In genomic region chr10:118256825-118257570, GRCh38 we compare ENCODE assay signal across 14 cellular contexts.
"Had no signal": no experiment of that assay in that cellular context is flagged by ENCODE, and none has a peak within 500 bp of the region (broad histone marks: within the 10 kb centered on the region; RNA-seq: fewer than 3 reads in every experiment).

No MANE protein-coding gene starts in this region.

- H3K9me3 Mint-ChIP-seq: activated naive CD8-positive, alpha-beta T cell treated with anti-CD3 and anti-CD28 coated beads, Interleukin-2, amount 50 U/mL, for 24 hours; activated T-helper 1 cell treated with anti-CD3 and anti-CD28 coated beads, Interleukin-12 subunit alpha, Interleukin-12 subunit beta, Interleukin-2, Interleukin-4 antibody, amounts not matched to agents 30 ng/mL and 10 ng/mL and 1 ng/mL, durations not matched to agents 14 hours and 24 hours and 36 hours; mesothelial cell of epicardium had no signal

- H3K4me1 ChIP-seq: colonic mucosa, gastrocnemius medialis, heart right ventricle had no signal

- H3K4me1 Mint-ChIP-seq: activated naive CD8-positive, alpha-beta T cell treated with anti-CD3 and anti-CD28 coated beads, Interleukin-2, amount 50 U/mL, for 24 hours had no signal

- ATAC-seq: activated CD8-positive, alpha-beta T cell treated with anti-CD3 and anti-CD28 coated beads, Interleukin-2, amount 10 ng/mL, durations not matched to agents 7 days and 5 days; activated naive CD8-positive, alpha-beta T cell treated with anti-CD3 and anti-CD28 coated beads, Interleukin-2, amount 50 U/mL, for 24 hours; gastrocnemius medialis; heart right ventricle had no signal

- H3K36me3 Mint-ChIP-seq: mesothelial cell of epicardium had no signal

- H3K27ac ChIP-seq: colonic mucosa, gastrocnemius medialis, heart right ventricle, neutrophil had no signal

- H3K9me3 ChIP-seq: colonic mucosa, gastrocnemius medialis, heart right ventricle, neutrophil had no signal

- H3K4me3 Mint-ChIP-seq: activated CD8-positive, alpha-beta T cell treated with anti-CD3 and anti-CD28 coated beads, Interleukin-2, amount 10 ng/mL, durations not matched to agents 7 days and 5 days; activated naive CD8-positive, alpha-beta T cell treated with anti-CD3 and anti-CD28 coated beads, Interleukin-2, amount 50 U/mL, for 24 hours; activated T-helper 1 cell treated with anti-CD3 and anti-CD28 coated beads, Interleukin-12 subunit alpha, Interleukin-12 subunit beta, Interleukin-2, Interleukin-4 antibody, amounts not matched to agents 30 ng/mL and 10 ng/mL and 1 ng/mL, durations not matched to agents 14 hours and 24 hours and 36 hours; mesothelial cell of epicardium had no signal

- H3K27me3 ChIP-seq: colonic mucosa, gastrocnemius medialis had no signal

- H3K27ac Mint-ChIP-seq: activated CD8-positive, alpha-beta T cell treated with anti-CD3 and anti-CD28 coated beads, Interleukin-2, amount 10 ng/mL, durations not matched to agents 7 days and 5 days; activated naive CD8-positive, alpha-beta T cell treated with anti-CD3 and anti-CD28 coated beads, Interleukin-2, amount 50 U/mL, for 24 hours; activated T-helper 1 cell treated with anti-CD3 and anti-CD28 coated beads, Interleukin-12 subunit alpha, Interleukin-12 subunit beta, Interleukin-2, Interleukin-4 antibody, amounts not matched to agents 30 ng/mL and 10 ng/mL and 1 ng/mL, durations not matched to agents 14 hours and 24 hours and 36 hours; mesothelial cell of epicardium had no signal

- DNase-seq: activated CD4-positive, alpha-beta T cell treated with anti-CD3 and anti-CD28 coated beads for 4 hours; activated CD8-positive, alpha-beta T cell treated with anti-CD3 and anti-CD28 coated beads, Interleukin-2, amount 10 ng/mL, durations not matched to agents 7 days and 5 days; activated naive CD4-positive, alpha-beta T cell; activated naive CD8-positive, alpha-beta T cell treated with anti-CD3 and anti-CD28 coated beads, Interleukin-2, amount 50 U/mL, for 24 hours; colonic mucosa; effector CD8-positive, alpha-beta T cell; gastrocnemius medialis; heart right ventricle; right cardiac atrium; small intestine; T-helper 9 cell had no signal

- H3K36me3 ChIP-seq: colonic mucosa, gastrocnemius medialis, heart right ventricle, neutrophil had no signal

- H3K4me3 ChIP-seq: colonic mucosa, gastrocnemius medialis, heart right ventricle had no signal
